In genomic region chr15:43204016-43204901, GRCh38 we compare ENCODE assay signal across 8 cellular contexts. TPM values are rescaled to one million over a fixed set of nuclear protein-coding genes. Genes with fewer than 3 reads are reported as not detected.
DNase-seq lines count a peak whose midpoint lies in the region; ATAC-seq, FAIRE-seq and TF ChIP-seq lines count a peak whose summit lies in the region.

No MANE protein-coding gene starts in this region.

- no peak overlapping the region for H3K27ac ChIP-seq in body of pancreas

- WGBS in body of pancreas, 2 donors: 20 to 24% methylated on average over 8 of the region's 8 CpGs

- H3K4me3 Mint-ChIP-seq in Caco-2 (ENCODE audit: unreplicated experiment) (no peak overlapping the region), T-cell (no peak overlapping the region)

- no peak overlapping the region for H3K4me3 ChIP-seq in Caco-2 (ENCODE audit: low read depth, low read length)
- H3K4me3 ChIP-seq in body of pancreas: no peak overlapping the region

- peaks cover 7% of the 10 kb centered on the region for H3K27me3 Mint-ChIP-seq in Caco-2 (ENCODE audit: insufficient read depth, unreplicated experiment)
- peaks cover 6 to 11% of the 10 kb centered on the region in 2 donors for H3K27me3 Mint-ChIP-seq in T-cell

- H3K9me3 Mint-ChIP-seq in Caco-2 (ENCODE audit: unreplicated experiment) (no peaks in the 10 kb centered on the region), T-cell (peaks cover 0 to 3% (median 0%) of the 10 kb centered on the region in 3 donors)

- TF ChIP-seq POLR2A in body of pancreas (IDR thresholded peaks at IDR 0.05): no peak

- peaks cover 7% of the 10 kb centered on the region for H3K4me1 Mint-ChIP-seq in Caco-2 (ENCODE audit: low read depth, unreplicated experiment)
- peaks cover 0 to 13% (median 4%) of the 10 kb centered on the region in 3 donors for H3K4me1 Mint-ChIP-seq in T-cell

- H3K36me3 ChIP-seq in Caco-2 (ENCODE audit: control insufficient read depth, insufficient read depth, low read length) (no peaks in the 10 kb centered on the region), body of pancreas (replicated peaks in 1 of 2; ENCODE audit: insufficient read depth in 1 of 2, low read depth in 2 of 2) (no peaks in the 10 kb centered on the region)

- ATAC-seq in T-cell (replicated peaks in 1 of 4) (peak; percentile 49 to 69 (median 62)), body of pancreas (peak; percentile 75), HG03439 (IDR thresholded peaks at IDR 0.05; ENCODE audit: unreplicated experiment) (no peak)

- peak; percentile 67 for FAIRE-seq in HTR-8/SVneo (lab: Jason Lieb, UNC)

- peak; percentile 68 to 80 for TF ChIP-seq CTCF in Caco-2 (IDR thresholded peaks at IDR 0.05; ENCODE audit: insufficient read depth in 1 of 2, low read depth in 1 of 2, low read length in 1 of 2, severe bottlenecking in 1 of 2, unreplicated experiment in 1 of 2)
- TF ChIP-seq CTCF in body of pancreas (IDR thresholded peaks at IDR 0.05): peak; percentile 39 to 74 (median 57)

- DNase-seq in Caco-2 (peak; percentile 59 to 61), HTR-8/SVneo (ENCODE audit: insufficient read length, low spot score) (peak; percentile 72), T-cell (peak in 28 of 34 experiments; percentile 14 to 51 (median 32)), body of pancreas (peak; percentile 57 to 71 (median 59)), kidney glomerular epithelial cell (lab: John Stamatoyannopoulos, UW) (peak; percentile 28), DMS79 treated with DMSO at 0.1 percent for 48 hours (lab: John Stamatoyannopoulos, UW) (no peak)
- DNase-seq in stimulated activated CD4-positive, alpha-beta T cell treated with anti-CD3 and anti-CD28 coated beads, TNF-alpha, amount 100 ng/mL, for 48 hours (ENCODE audit: low read depth in 3 of 3): peak in 2 of 3 donors; percentile 13 to 39

- POLR2A ChIA-PET in Caco-2 (lab: Charles Lee): interaction anchor here (0.5 kb wide), 1 partner anchor 1257 kb away, joined by 3 read pairs; no protein-coding TSS in a partner anchor
- POLR2A ChIA-PET in T-cell (lab: Charles Lee): interaction anchor here in 1 of 2 donors (0.5 kb wide), 1 partner anchor 38 kb away, joined by 3 read pairs; no protein-coding TSS in a partner anchor

- H3K9me3 ChIP-seq in Caco-2 (no peaks in the 10 kb centered on the region), body of pancreas (no peaks in the 10 kb centered on the region)

- intact Hi-C loops in Caco-2 (cut with micrococcal nuclease; ENCODE audit: unreplicated experiment): loop anchor here (10.0 kb wide), 1 partner anchor 499 kb away; no protein-coding TSS in a partner anchor
- intact Hi-C loops in body of pancreas (cut with DNase I): no loop called here

- H3K27me3 ChIP-seq in Caco-2 (replicated peaks; ENCODE audit: control insufficient read depth, insufficient read depth, low read length): peaks cover 1% of the 10 kb centered on the region; the same call in 1 of the 2 replicates
- H3K27me3 ChIP-seq in body of pancreas: peaks cover 0 to 9% of the 10 kb centered on the region in 2 donors

- H3K36me3 Mint-ChIP-seq in Caco-2 (ENCODE audit: insufficient read depth, unreplicated experiment) (no peaks in the 10 kb centered on the region), T-cell (peaks cover 6% of the 10 kb centered on the region)

- H3K27ac Mint-ChIP-seq in Caco-2 (ENCODE audit: unreplicated experiment): no peak overlapping the region
- H3K27ac Mint-ChIP-seq in T-cell: no peak overlapping the region

- no TSS peak for BruUV-seq in Caco-2 (replicated peaks; lab: Mats Ljungman, UMichigan)

- H3K4me1 ChIP-seq in Caco-2 (no peaks in the 10 kb centered on the region; the same call in 1 of the 2 replicates), body of pancreas (no peaks in the 10 kb centered on the region)

- CTCF ChIA-PET in Caco-2 (lab: Charles Lee) (interaction anchor here (0.6 to 1.4 kb wide), 11 partner anchors 8 to 403 kb away, joined by 3 to 15 read pairs (median 5); partner anchors contain the start of gene CCNDBP1), T-cell (lab: Charles Lee) (interaction anchor here (0.7 to 2.0 kb wide), 8 partner anchors 9 to 1064 kb away, joined by 3 to 8 read pairs (median 4); no protein-coding TSS in a partner anchor)

RNA-seq across cellular contexts. Expression of gene EPB42, which starts 16.6 kb away (rescaled TPM):
- total RNA-seq in Caco-2 (2022) (not detected in 2 replicates), T-cell (not detected), body of pancreas (not detected)

RNA-seq across cellular contexts. Expression of gene CCNDBP1, which starts 19.1 kb away (rescaled TPM):
- 21.7 and 23.1 TPM in 2 replicates for total RNA-seq in Caco-2 (2022)
- 100 to 1,000 TPM in 3 of 5 donors, 10 to 100 TPM in 2; 91.3 to 103 (median 102) TPM for total RNA-seq in T-cell
- total RNA-seq in body of pancreas: 10 to 100 TPM; 15.5 to 37.1 TPM
